2 cellular contexts compared by ENCODE assay signal in the genomic region with DNA sequence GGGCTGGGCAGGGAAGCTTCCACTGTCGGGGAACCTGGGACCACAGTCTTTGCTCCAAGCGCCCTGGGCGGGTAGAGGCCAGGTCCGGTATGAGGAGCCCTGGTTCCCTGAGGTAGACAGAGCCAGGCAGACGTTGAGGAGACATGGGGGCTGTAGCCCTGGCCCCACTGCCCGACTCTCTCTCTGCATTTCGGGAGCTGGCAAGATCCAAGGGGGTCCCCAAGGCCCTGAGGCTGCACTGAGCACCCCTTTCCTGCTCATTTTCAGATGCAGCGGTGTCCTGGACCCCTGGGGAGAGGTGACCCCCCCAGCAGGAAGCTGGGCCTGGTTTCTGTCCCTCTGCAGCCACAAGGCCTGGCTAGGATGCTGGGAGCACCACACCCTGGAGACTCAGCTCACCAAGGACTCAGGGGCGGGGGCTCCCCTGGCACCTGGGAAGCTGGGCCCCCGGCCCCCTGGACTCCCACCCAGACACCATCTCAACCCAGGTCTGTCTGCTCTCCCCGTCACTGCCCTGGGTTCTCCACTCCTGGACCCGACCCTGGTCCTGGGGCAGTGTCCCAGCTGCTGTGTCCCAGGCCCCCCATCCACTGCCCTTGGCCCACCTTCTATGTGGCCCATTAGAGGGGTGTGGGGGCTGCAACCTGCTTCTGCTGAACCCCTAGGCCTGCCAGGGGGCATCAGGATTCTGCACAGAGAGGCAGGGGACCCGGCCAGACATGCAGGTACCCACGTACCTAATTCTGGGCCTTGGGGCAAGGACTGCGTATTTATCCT.
A peak's percentile ranks its signal among the peaks of the same experiment; 100 is the strongest.
TF ChIP-seq lines count a peak whose summit lies in the region.

No MANE protein-coding gene starts in this region.

TF ChIP-seq in GM12878, 131 proteins besides CTCF, POLR2A, EP300 and RAD21:
- TF ChIP-seq SIN3A (IDR thresholded peaks at IDR 0.05; ENCODE audit: low read depth, low read length) (no peak), SREBF2 (IDR thresholded peaks at IDR 0.05; ENCODE audit: low read length) (no peak), RELA (IDR thresholded peaks at IDR 0.05; ENCODE audit: borderline replicate concordance, partially characterized antibody) (peak; percentile 0), FOXK2 (IDR thresholded peaks at IDR 0.05) (no peak), CREM (IDR thresholded peaks at IDR 0.05; ENCODE audit: low read depth) (no peak)
- TF ChIP-seq, protein P1, sequence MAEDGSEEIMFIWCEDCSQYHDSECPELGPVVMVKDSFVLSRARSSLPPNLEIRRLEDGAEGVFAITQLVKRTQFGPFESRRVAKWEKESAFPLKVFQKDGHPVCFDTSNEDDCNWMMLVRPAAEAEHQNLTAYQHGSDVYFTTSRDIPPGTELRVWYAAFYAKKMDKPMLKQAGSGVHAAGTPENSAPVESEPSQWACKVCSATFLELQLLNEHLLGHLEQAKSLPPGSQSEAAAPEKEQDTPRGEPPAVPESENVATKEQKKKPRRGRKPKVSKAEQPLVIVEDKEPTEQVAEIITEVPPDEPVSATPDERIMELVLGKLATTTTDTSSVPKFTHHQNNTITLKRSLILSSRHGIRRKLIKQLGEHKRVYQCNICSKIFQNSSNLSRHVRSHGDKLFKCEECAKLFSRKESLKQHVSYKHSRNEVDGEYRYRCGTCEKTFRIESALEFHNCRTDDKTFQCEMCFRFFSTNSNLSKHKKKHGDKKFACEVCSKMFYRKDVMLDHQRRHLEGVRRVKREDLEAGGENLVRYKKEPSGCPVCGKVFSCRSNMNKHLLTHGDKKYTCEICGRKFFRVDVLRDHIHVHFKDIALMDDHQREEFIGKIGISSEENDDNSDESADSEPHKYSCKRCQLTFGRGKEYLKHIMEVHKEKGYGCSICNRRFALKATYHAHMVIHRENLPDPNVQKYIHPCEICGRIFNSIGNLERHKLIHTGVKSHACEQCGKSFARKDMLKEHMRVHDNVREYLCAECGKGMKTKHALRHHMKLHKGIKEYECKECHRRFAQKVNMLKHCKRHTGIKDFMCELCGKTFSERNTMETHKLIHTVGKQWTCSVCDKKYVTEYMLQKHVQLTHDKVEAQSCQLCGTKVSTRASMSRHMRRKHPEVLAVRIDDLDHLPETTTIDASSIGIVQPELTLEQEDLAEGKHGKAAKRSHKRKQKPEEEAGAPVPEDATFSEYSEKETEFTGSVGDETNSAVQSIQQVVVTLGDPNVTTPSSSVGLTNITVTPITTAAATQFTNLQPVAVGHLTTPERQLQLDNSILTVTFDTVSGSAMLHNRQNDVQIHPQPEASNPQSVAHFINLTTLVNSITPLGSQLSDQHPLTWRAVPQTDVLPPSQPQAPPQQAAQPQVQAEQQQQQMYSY (CRISPR knock-in tag; IDR thresholded peaks at IDR 0.05) = no peak
- TF ChIP-seq, protein P2, sequence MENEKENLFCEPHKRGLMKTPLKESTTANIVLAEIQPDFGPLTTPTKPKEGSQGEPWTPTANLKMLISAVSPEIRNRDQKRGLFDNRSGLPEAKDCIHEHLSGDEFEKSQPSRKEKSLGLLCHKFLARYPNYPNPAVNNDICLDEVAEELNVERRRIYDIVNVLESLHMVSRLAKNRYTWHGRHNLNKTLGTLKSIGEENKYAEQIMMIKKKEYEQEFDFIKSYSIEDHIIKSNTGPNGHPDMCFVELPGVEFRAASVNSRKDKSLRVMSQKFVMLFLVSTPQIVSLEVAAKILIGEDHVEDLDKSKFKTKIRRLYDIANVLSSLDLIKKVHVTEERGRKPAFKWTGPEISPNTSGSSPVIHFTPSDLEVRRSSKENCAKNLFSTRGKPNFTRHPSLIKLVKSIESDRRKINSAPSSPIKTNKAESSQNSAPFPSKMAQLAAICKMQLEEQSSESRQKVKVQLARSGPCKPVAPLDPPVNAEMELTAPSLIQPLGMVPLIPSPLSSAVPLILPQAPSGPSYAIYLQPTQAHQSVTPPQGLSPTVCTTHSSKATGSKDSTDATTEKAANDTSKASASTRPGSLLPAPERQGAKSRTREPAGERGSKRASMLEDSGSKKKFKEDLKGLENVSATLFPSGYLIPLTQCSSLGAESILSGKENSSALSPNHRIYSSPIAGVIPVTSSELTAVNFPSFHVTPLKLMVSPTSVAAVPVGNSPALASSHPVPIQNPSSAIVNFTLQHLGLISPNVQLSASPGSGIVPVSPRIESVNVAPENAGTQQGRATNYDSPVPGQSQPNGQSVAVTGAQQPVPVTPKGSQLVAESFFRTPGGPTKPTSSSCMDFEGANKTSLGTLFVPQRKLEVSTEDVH (IDR thresholded peaks at IDR 0.05; ENCODE audit: low read depth, partially characterized antibody) = no peak
- TF ChIP-seq, protein P3, sequence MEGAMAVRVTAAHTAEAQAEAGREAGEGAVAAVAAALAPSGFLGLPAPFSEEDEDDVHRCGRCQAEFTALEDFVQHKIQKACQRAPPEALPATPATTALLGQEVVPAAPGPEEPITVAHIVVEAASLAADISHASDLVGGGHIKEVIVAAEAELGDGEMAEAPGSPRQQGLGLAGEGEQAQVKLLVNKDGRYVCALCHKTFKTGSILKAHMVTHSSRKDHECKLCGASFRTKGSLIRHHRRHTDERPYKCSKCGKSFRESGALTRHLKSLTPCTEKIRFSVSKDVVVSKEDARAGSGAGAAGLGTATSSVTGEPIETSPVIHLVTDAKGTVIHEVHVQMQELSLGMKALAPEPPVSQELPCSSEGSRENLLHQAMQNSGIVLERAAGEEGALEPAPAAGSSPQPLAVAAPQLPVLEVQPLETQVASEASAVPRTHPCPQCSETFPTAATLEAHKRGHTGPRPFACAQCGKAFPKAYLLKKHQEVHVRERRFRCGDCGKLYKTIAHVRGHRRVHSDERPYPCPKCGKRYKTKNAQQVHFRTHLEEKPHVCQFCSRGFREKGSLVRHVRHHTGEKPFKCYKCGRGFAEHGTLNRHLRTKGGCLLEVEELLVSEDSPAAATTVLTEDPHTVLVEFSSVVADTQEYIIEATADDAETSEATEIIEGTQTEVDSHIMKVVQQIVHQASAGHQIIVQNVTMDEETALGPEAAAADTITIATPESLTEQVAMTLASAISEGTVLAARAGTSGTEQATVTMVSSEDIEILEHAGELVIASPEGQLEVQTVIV (IDR thresholded peaks at IDR 0.05; ENCODE audit: borderline replicate concordance, partially characterized antibody) = no peak

TF ChIP-seq in neural cell, 6 proteins besides CTCF, POLR2A, EP300 and RAD21:
- TF ChIP-seq, protein P4, sequence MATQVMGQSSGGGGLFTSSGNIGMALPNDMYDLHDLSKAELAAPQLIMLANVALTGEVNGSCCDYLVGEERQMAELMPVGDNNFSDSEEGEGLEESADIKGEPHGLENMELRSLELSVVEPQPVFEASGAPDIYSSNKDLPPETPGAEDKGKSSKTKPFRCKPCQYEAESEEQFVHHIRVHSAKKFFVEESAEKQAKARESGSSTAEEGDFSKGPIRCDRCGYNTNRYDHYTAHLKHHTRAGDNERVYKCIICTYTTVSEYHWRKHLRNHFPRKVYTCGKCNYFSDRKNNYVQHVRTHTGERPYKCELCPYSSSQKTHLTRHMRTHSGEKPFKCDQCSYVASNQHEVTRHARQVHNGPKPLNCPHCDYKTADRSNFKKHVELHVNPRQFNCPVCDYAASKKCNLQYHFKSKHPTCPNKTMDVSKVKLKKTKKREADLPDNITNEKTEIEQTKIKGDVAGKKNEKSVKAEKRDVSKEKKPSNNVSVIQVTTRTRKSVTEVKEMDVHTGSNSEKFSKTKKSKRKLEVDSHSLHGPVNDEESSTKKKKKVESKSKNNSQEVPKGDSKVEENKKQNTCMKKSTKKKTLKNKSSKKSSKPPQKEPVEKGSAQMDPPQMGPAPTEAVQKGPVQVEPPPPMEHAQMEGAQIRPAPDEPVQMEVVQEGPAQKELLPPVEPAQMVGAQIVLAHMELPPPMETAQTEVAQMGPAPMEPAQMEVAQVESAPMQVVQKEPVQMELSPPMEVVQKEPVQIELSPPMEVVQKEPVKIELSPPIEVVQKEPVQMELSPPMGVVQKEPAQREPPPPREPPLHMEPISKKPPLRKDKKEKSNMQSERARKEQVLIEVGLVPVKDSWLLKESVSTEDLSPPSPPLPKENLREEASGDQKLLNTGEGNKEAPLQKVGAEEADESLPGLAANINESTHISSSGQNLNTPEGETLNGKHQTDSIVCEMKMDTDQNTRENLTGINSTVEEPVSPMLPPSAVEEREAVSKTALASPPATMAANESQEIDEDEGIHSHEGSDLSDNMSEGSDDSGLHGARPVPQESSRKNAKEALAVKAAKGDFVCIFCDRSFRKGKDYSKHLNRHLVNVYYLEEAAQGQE (IDR thresholded peaks at IDR 0.05; ENCODE audit: borderline replicate concordance) = no peak
- TF ChIP-seq SMC3 (conservative IDR thresholded peaks at IDR 0.05; ENCODE audit: poor library complexity) = peak; percentile 21
